ENCODE assay signal across 10 cellular contexts in the genomic region with DNA sequence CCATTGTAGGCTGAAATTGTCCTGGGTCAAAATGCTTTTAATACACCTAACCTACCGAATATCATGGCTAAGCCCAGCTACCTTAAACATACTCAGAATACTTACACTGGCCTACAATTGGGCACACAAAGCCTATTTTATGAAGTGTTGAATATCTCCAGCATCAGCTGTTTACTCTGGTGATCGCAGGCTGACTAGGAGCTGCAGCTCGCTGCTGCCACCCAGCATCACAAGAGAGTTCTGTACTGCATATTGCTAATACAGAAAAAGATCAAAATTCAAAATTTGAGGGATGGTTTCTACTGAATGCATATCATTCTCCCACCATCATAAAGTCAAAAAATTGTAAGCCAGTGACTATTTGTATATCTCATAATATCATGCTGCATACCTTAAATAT. TPM values are rescaled to one million over a fixed set of nuclear protein-coding genes. Genes with fewer than 3 reads are reported as not detected.
DNase-seq lines count a peak whose midpoint lies in the region; ATAC-seq and TF ChIP-seq lines count a peak whose summit lies in the region.
"Had no signal": no experiment of that assay in that cellular context is flagged by ENCODE, and none has a peak within 500 bp of the region (broad histone marks: within the 10 kb centered on the region; RNA-seq: fewer than 3 reads in every experiment).

No MANE protein-coding gene starts in this region.

- H3K27ac Mint-ChIP-seq in progenitor cell of endocrine pancreas = no peak overlapping the region

- TF ChIP-seq CTCF in progenitor cell of endocrine pancreas (IDR thresholded peaks at IDR 0.05; ENCODE audit: unreplicated experiment) = peak; percentile 14

- no peak overlapping the region for H3K4me3 Mint-ChIP-seq in progenitor cell of endocrine pancreas (ENCODE audit: low read depth)

- no peak for ATAC-seq in HG03442 (IDR thresholded peaks at IDR 0.05; ENCODE audit: unreplicated experiment)

- no peaks in the 10 kb centered on the region for H3K9me3 Mint-ChIP-seq in progenitor cell of endocrine pancreas (ENCODE audit: low read depth)

- no peaks in the 10 kb centered on the region for H3K27me3 Mint-ChIP-seq in progenitor cell of endocrine pancreas

- peak; percentile 9 for DNase-seq in SIG-M5 treated with dmso at 0.1 percent for 504 hours (lab: John Stamatoyannopoulos, UW; ENCODE audit: unreplicated experiment)
- no peak for DNase-seq in SIG-M5 (lab: John Stamatoyannopoulos, UW)
- DNase-seq in NAMALWA (ENCODE audit: low spot score) = peak; percentile 7
- peak; percentile 30 for DNase-seq in dermis blood vessel endothelial cell
- no peak for DNase-seq in progenitor cell of endocrine pancreas (ENCODE audit: low spot score, unreplicated experiment)
- no peak for DNase-seq in NCI-H345 treated with DMSO at 0.1 percent for 48 hours (lab: John Stamatoyannopoulos, UW; ENCODE audit: unreplicated experiment)
- no peak for DNase-seq in activated gamma-delta T cell (lab: John Stamatoyannopoulos, UW)
- DNase-seq: COR-L47, T1000 had no signal

- H3K4me1 Mint-ChIP-seq in progenitor cell of endocrine pancreas (ENCODE audit: low read depth) = no peaks in the 10 kb centered on the region

- H3K36me3 Mint-ChIP-seq in progenitor cell of endocrine pancreas (ENCODE audit: insufficient read depth) = peaks cover 21% of the 10 kb centered on the region

RNA-seq across cellular contexts. Expression of gene ULK2, which starts 55.3 kb away (rescaled TPM):
- total RNA-seq in dermis blood vessel endothelial cell = 13.6 and 18.4 TPM in 2 replicates
- total RNA-seq in progenitor cell of endocrine pancreas = 29.0 and 31.3 TPM in 2 replicates

Comparison
In these comparisons a context has a peak if more than half of its experiments do, and no peak if none do; other contexts are left out.
1. DNase-seq: peak in SIG-M5 treated with dmso at 0.1 percent for 504 hours (single experiment), NAMALWA (single experiment) and dermis blood vessel endothelial cell (single experiment); none in SIG-M5 (single experiment), progenitor cell of endocrine pancreas (single experiment), NCI-H345 treated with DMSO at 0.1 percent for 48 hours (single experiment) and activated gamma-delta T cell (single experiment).